ENCODE assay signal across 31 cellular contexts in the genomic region with DNA sequence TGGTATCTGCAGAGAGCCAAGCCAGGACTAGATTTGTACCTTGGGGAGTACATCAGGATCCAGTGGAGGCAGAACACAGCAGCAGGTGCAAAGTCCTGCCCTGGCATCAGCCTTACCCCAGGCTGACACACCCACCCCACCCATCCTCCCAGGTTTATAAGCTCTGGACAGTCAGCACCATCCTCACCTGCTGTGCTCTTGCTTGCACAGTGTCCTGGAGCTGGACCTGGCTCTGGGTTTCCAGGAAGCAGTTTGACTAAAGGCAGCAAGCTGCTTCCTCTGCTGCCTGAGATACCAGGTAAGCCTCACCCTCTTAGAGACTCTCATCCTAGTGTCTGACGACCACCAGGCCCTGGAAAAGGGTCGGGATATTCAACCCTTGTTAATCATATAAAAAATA. TPM values are rescaled to one million over a fixed set of nuclear protein-coding genes. Genes with fewer than 3 reads are reported as not detected.
"Had no signal": no experiment of that assay in that cellular context is flagged by ENCODE, and none has a peak within 500 bp of the region (broad histone marks: within the 10 kb centered on the region; RNA-seq: fewer than 3 reads in every experiment).

TSS of gene SULT1C3 (plus strand) at position 183 of the 400 bp plus-strand sequence. CDS start 7,227 bp downstream, outside the sequence.

- H3K36me3 Mint-ChIP-seq: activated CD8-positive, alpha-beta memory T cell treated with anti-CD3 and anti-CD28 coated beads, Interleukin-2, amount 10 ng/mL, durations not matched to agents 7 days and 5 days; activated naive CD4-positive, alpha-beta T cell treated with anti-CD3 and anti-CD28 coated beads, Interleukin-2, amount 10 ng/mL, durations not matched to agents 7 days and 5 days had no signal

- H3K27ac ChIP-seq: brain microvascular endothelial cell, RWPE1 had no signal

- H3K9me3 Mint-ChIP-seq: T-helper 2 cell treated with Interferon-gamma antibody and Interleukin-4, amounts not matched to agents 5 μg/mL and 100 μg/mL, for 36 hours had no signal

- DNase-seq: activated CD4-positive, alpha-beta memory T cell treated with anti-CD3 and anti-CD28 coated beads, Interleukin-2, amount 10 ng/mL, durations not matched to agents 7 days and 5 days; activated CD4-positive, alpha-beta T cell treated with anti-CD3 and anti-CD28 coated beads for 4 hours; activated CD8-positive, alpha-beta memory T cell treated with anti-CD3 and anti-CD28 coated beads for 24 hours; activated CD8-positive, alpha-beta memory T cell treated with anti-CD3 and anti-CD28 coated beads, Interleukin-2, amount 10 ng/mL, durations not matched to agents 7 days and 5 days; activated CD8-positive, alpha-beta memory T cell treated with anti-CD3 and anti-CD28 coated beads, Interleukin-2, amount 50 U/mL, for 48 hours; activated effector memory CD4-positive, alpha-beta T cell treated with Interleukin-2 at 50 U/mL for 16 hours; activated naive CD4-positive, alpha-beta T cell treated with anti-CD3 and anti-CD28 coated beads, Interleukin-2, amount 10 ng/mL, durations not matched to agents 7 days and 5 days; activated naive CD8-positive, alpha-beta T cell treated with anti-CD3 and anti-CD28 coated beads, Interleukin-2, amount 50 U/mL, for 24 hours; activated T-cell treated with anti-CD3 and anti-CD28 coated beads, Interleukin-2, amount 50 U/mL, for 48 hours; anterior cingulate cortex; brain microvascular endothelial cell; central memory CD4-positive, alpha-beta T cell; Karpas-422; KBM-7; MM.1S; MV-4-11; NCI-H1092; NCI-H1436 treated with DMSO at 0.1 percent for 48 hours; NCI-H1694 treated with DMSO at 0.1 percent for 48 hours; NCI-H2029; NCI-H345; NCI-H524 treated with DMSO at 0.1 percent for 48 hours; Right ventricle myocardium superior had no signal

- H3K27me3 ChIP-seq: brain microvascular endothelial cell had no signal

- ATAC-seq: activated CD4-positive, CD25-positive, alpha-beta regulatory T cell treated with anti-CD3 and anti-CD28 coated beads, Interleukin-2, amount 50 U/mL, for 24 hours; activated CD8-positive, alpha-beta memory T cell treated with anti-CD3 and anti-CD28 coated beads, Interleukin-2, amount 10 ng/mL, durations not matched to agents 7 days and 5 days; activated naive CD8-positive, alpha-beta T cell treated with anti-CD3 and anti-CD28 coated beads, Interleukin-2, amount 50 U/mL, for 24 hours had no signal

- H3K36me3 ChIP-seq: brain microvascular endothelial cell had no signal

- H3K4me3 Mint-ChIP-seq: activated CD4-positive, alpha-beta memory T cell treated with anti-CD3 and anti-CD28 coated beads, Interleukin-2, amount 10 ng/mL, durations not matched to agents 7 days and 5 days; activated CD8-positive, alpha-beta memory T cell treated with anti-CD3 and anti-CD28 coated beads, Interleukin-2, amount 10 ng/mL, durations not matched to agents 7 days and 5 days; activated naive CD4-positive, alpha-beta T cell treated with anti-CD3 and anti-CD28 coated beads, Interleukin-2, amount 10 ng/mL, durations not matched to agents 7 days and 5 days; activated naive CD8-positive, alpha-beta T cell; activated naive CD8-positive, alpha-beta T cell treated with anti-CD3 and anti-CD28 coated beads, Interleukin-2, amount 50 U/mL, for 24 hours; T-helper 1 cell treated with Interleukin-12 subunit alpha and Interleukin-12 subunit beta and Interleukin-4 antibody, amounts not matched to agents 30 μg/mL and 1 μg/mL, for 36 hours; T-helper 2 cell treated with Interferon-gamma antibody and Interleukin-4, amounts not matched to agents 5 μg/mL and 100 μg/mL, for 36 hours had no signal

- H3K27ac Mint-ChIP-seq: activated CD4-positive, alpha-beta memory T cell treated with anti-CD3 and anti-CD28 coated beads, Interleukin-2, amount 10 ng/mL, durations not matched to agents 7 days and 5 days; activated CD8-positive, alpha-beta memory T cell treated with anti-CD3 and anti-CD28 coated beads, Interleukin-2, amount 10 ng/mL, durations not matched to agents 7 days and 5 days; activated naive CD4-positive, alpha-beta T cell treated with anti-CD3 and anti-CD28 coated beads, Interleukin-2, amount 10 ng/mL, durations not matched to agents 7 days and 5 days; activated naive CD8-positive, alpha-beta T cell; activated naive CD8-positive, alpha-beta T cell treated with anti-CD3 and anti-CD28 coated beads, Interleukin-2, amount 50 U/mL, for 24 hours; T-helper 1 cell treated with Interleukin-12 subunit alpha and Interleukin-12 subunit beta and Interleukin-4 antibody, amounts not matched to agents 30 μg/mL and 1 μg/mL, for 36 hours; T-helper 2 cell treated with Interferon-gamma antibody and Interleukin-4, amounts not matched to agents 5 μg/mL and 100 μg/mL, for 36 hours had no signal

- FAIRE-seq: RCC 7860, TTC549 had no signal

- H3K4me1 Mint-ChIP-seq: activated CD4-positive, alpha-beta memory T cell treated with anti-CD3 and anti-CD28 coated beads, Interleukin-2, amount 10 ng/mL, durations not matched to agents 7 days and 5 days; activated CD8-positive, alpha-beta memory T cell treated with anti-CD3 and anti-CD28 coated beads, Interleukin-2, amount 10 ng/mL, durations not matched to agents 7 days and 5 days; activated naive CD4-positive, alpha-beta T cell treated with anti-CD3 and anti-CD28 coated beads, Interleukin-2, amount 10 ng/mL, durations not matched to agents 7 days and 5 days; activated naive CD8-positive, alpha-beta T cell treated with anti-CD3 and anti-CD28 coated beads, Interleukin-2, amount 50 U/mL, for 24 hours had no signal

- H3K27me3 Mint-ChIP-seq: activated CD8-positive, alpha-beta memory T cell treated with anti-CD3 and anti-CD28 coated beads, Interleukin-2, amount 10 ng/mL, durations not matched to agents 7 days and 5 days; activated naive CD4-positive, alpha-beta T cell treated with anti-CD3 and anti-CD28 coated beads, Interleukin-2, amount 10 ng/mL, durations not matched to agents 7 days and 5 days; activated naive CD8-positive, alpha-beta T cell treated with anti-CD3 and anti-CD28 coated beads, Interleukin-2, amount 50 U/mL, for 24 hours had no signal

RNA-seq across cellular contexts. Expression of gene SULT1C3, which starts in this region (rescaled TPM):
- total RNA-seq: activated CD4-positive, alpha-beta memory T cell treated with anti-CD3 and anti-CD28 coated beads, Interleukin-2, amount 10 ng/mL, durations not matched to agents 7 days and 5 days; activated CD8-positive, alpha-beta memory T cell treated with anti-CD3 and anti-CD28 coated beads, Interleukin-2, amount 10 ng/mL, durations not matched to agents 7 days and 5 days; NCI-H460; Right ventricle myocardium superior had no signal
